8 cellular contexts compared by ENCODE assay signal in the genomic region with DNA sequence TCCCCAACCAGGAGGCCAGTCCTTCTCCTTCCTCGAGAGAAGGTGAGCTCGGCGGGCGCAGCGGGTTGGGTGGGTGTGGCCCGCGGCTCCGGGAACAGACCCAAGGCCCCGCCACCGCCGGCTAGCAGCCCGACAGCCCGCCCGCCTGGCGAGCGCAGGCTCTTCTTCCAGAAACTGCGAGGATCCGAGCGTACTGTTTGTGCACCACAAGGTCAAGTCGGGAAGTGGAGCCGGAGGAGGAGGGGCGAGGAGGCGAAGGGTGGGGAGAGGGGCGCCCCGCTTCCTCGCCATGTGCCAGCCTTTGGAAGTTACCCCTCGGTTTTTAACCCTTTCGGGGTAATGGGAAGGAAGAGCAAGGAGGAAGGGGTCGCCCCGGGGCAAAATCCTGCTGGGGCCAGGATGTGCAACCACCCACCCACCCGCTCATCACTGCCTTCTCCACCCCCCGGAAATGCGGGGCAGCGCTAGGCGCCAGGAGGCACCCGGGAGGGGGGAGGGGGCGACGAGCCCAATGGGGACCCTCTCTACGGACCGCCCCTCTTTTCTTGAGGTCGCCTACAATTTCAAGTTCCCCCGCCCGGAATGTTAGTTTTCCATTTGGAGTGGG. TPM values are rescaled to one million over a fixed set of nuclear protein-coding genes. Genes with fewer than 3 reads are reported as not detected.
DNase-seq lines count a peak whose midpoint lies in the region; ATAC-seq and TF ChIP-seq lines count a peak whose summit lies in the region.

No MANE protein-coding gene starts in this region.

- peaks cover 5% of the 10 kb centered on the region for H3K4me1 ChIP-seq in mesodermal cell (ENCODE audit: control insufficient read depth, insufficient read depth, low read length, poor library complexity, severe bottlenecking)

- no peak overlapping the region for H3K27ac ChIP-seq in mesodermal cell (ENCODE audit: low read depth, low read length, severe bottlenecking)

- WGBS in mesodermal cell (ENCODE audit: insufficient coverage in 2 of 2), 2 experiments: 1% methylated on average over 18 to 21 of the region's 43 CpGs

- TF ChIP-seq CTCF in AG09309 (IDR thresholded peaks at IDR 0.05; ENCODE audit: control insufficient read depth, insufficient read depth, low read depth, low read length, missing control alignments) (no peak), GM20000 (IDR thresholded peaks at IDR 0.05; ENCODE audit: extremely low read depth, missing control alignments) (no peak)

- H3K36me3 ChIP-seq in mesodermal cell (ENCODE audit: control insufficient read depth, insufficient read depth, low read length): no peaks in the 10 kb centered on the region

- no peaks in the 10 kb centered on the region for H3K9me3 ChIP-seq in mesodermal cell (ENCODE audit: control insufficient read depth, low read length)

- no peak for ATAC-seq in GM19324 (IDR thresholded peaks at IDR 0.05; ENCODE audit: low FRiP score, unreplicated experiment)

- DNase-seq in AG09309 (ENCODE audit: low read depth): no peak
- DNase-seq in GM20000 (ENCODE audit: low spot score): peak; percentile 82
- DNase-seq in NOMO-1 treated with DMSO at 0.1 percent for 48 hours (lab: John Stamatoyannopoulos, UW; ENCODE audit: unreplicated experiment): peak; percentile 73
- peak; percentile 46 for DNase-seq in activated T-cell treated with anti-CD3 and anti-CD28 coated beads for 24 hours (ENCODE audit: low read depth)
- DNase-seq in epidermal melanocyte (ENCODE audit: insufficient read length, low spot score): peak; percentile 64
- peak; percentile 42 for DNase-seq in stimulated activated CD8-positive, alpha-beta memory T cell treated with anti-CD3 and anti-CD28 coated beads, Interleukin-15, amount 100 ng/mL, for 1 hour (ENCODE audit: low read depth)

- H3K4me3 ChIP-seq in AG09309 (ENCODE audit: control insufficient read depth, low read depth, low read length) (peak overlapping the region; percentile 79), mesodermal cell (ENCODE audit: extremely low read depth, insufficient read depth, low read length, poor library complexity, severe bottlenecking) (peak overlapping the region; percentile 84)

RNA-seq across cellular contexts. Expression of gene JADE2, which starts 1.1 kb away (rescaled TPM):
- polyA plus RNA-seq in mesodermal cell (2013, experiment 1 of 2): 10.9 TPM
- polyA plus RNA-seq in mesodermal cell (2013, experiment 2 of 2): 11.9 TPM
